In genomic region chr14:101225116-101225728, GRCh38 we compare ENCODE assay signal across 21 cellular contexts.
A peak's percentile ranks its signal among the peaks of the same experiment; 100 is the strongest.
DNase-seq lines count a peak whose midpoint lies in the region; ATAC-seq and TF ChIP-seq lines count a peak whose summit lies in the region.
"Had no signal": no experiment of that assay in that cellular context is flagged by ENCODE, and none has a peak within 500 bp of the region (broad histone marks: within the 10 kb centered on the region; RNA-seq: fewer than 3 reads in every experiment).

No MANE protein-coding gene starts in this region.

- no peaks in the 10 kb centered on the region for H3K9me3 Mint-ChIP-seq in chondrocyte (ENCODE audit: low read depth)
- no peaks in the 10 kb centered on the region for H3K9me3 Mint-ChIP-seq in activated T-helper 17 cell treated with anti-CD3 and anti-CD28 coated beads, Interleukin-2, amount 50 U/mL, for 72 hours
- H3K9me3 Mint-ChIP-seq: activated naive CD4-positive, alpha-beta T cell treated with anti-CD3 and anti-CD28 coated beads for 36 hours; dendritic cell treated with granulocyte-macrophage colony-stimulating factor and Interleukin-4, amounts not matched to agents 40 ng/mL and 50 ng/mL, for 4 days had no signal

- H3K27me3 Mint-ChIP-seq in chondrocyte (ENCODE audit: low read depth) = peaks cover 10% of the 10 kb centered on the region
- peaks cover 5% of the 10 kb centered on the region for H3K27me3 Mint-ChIP-seq in activated T-helper 17 cell treated with anti-CD3 and anti-CD28 coated beads, Interleukin-2, amount 50 U/mL, for 72 hours
- H3K27me3 Mint-ChIP-seq: dendritic cell treated with granulocyte-macrophage colony-stimulating factor and Interleukin-4, amounts not matched to agents 40 ng/mL and 50 ng/mL, for 4 days had no signal

- ATAC-seq in activated T-helper 17 cell treated with anti-CD3 and anti-CD28 coated beads, Interleukin-2, amount 50 U/mL, for 72 hours (replicated peaks) = no peak
- ATAC-seq: gastroesophageal sphincter had no signal

- no peak overlapping the region for H3K4me3 Mint-ChIP-seq in chondrocyte (ENCODE audit: unreplicated experiment)
- no peak overlapping the region for H3K4me3 Mint-ChIP-seq in activated T-helper 17 cell treated with anti-CD3 and anti-CD28 coated beads, Interleukin-2, amount 50 U/mL, for 72 hours
- H3K4me3 Mint-ChIP-seq: activated naive CD4-positive, alpha-beta T cell treated with anti-CD3 and anti-CD28 coated beads for 36 hours; dendritic cell treated with granulocyte-macrophage colony-stimulating factor and Interleukin-4, amounts not matched to agents 40 ng/mL and 50 ng/mL, for 4 days had no signal

- H3K36me3 Mint-ChIP-seq in chondrocyte (ENCODE audit: low read depth) = peaks cover 2% of the 10 kb centered on the region
- no peaks in the 10 kb centered on the region for H3K36me3 Mint-ChIP-seq in activated T-helper 17 cell treated with anti-CD3 and anti-CD28 coated beads, Interleukin-2, amount 50 U/mL, for 72 hours (ENCODE audit: low read depth)

- peaks cover 7% of the 10 kb centered on the region for H3K4me1 Mint-ChIP-seq in chondrocyte (ENCODE audit: low read depth)
- no peaks in the 10 kb centered on the region for H3K4me1 Mint-ChIP-seq in activated T-helper 17 cell treated with anti-CD3 and anti-CD28 coated beads, Interleukin-2, amount 50 U/mL, for 72 hours

- TF ChIP-seq CTCF in chondrocyte (IDR thresholded peaks at IDR 0.05) = peak; percentile 5

- DNase-seq in D341Med (ENCODE audit: low spot score) (peak; percentile 14), NCI-H1092 treated with DMSO at 0.1 percent for 48 hours (lab: John Stamatoyannopoulos, UW) (peak; percentile 35), chondrocyte (ENCODE audit: low spot score) (no peak), mesenteric fat pad (ENCODE audit: low spot score) (peak; percentile 82), GDM1 (lab: John Stamatoyannopoulos, UW) (no peak), NCI-H526 (lab: John Stamatoyannopoulos, UW) (no peak), NCI-H2081 treated with DMSO at 0.1 percent for 48 hours (lab: John Stamatoyannopoulos, UW) (no peak)
- DNase-seq: activated CD4-positive, alpha-beta T cell treated with anti-CD3 and anti-CD28 coated beads for 1 hour; activated naive CD4-positive, alpha-beta T cell treated with anti-CD3 and anti-CD28 coated beads for 36 hours; Karpas-422; left ventricle myocardium inferior; NCI-H1048; NCI-H526 treated with DMSO at 0.1 percent for 48 hours; PC-9; stimulated activated CD4-positive, alpha-beta T cell treated with anti-CD3 and anti-CD28 coated beads, Interleukin-4, amount 100 ng/mL, for 24 hours; substantia nigra; T-helper 9 cell; uterus had no signal

- no peak overlapping the region for H3K27ac Mint-ChIP-seq in chondrocyte (ENCODE audit: unreplicated experiment)
- H3K27ac Mint-ChIP-seq in activated T-helper 17 cell treated with anti-CD3 and anti-CD28 coated beads, Interleukin-2, amount 50 U/mL, for 72 hours = no peak overlapping the region
- H3K27ac Mint-ChIP-seq: activated naive CD4-positive, alpha-beta T cell treated with anti-CD3 and anti-CD28 coated beads for 36 hours; dendritic cell treated with granulocyte-macrophage colony-stimulating factor and Interleukin-4, amounts not matched to agents 40 ng/mL and 50 ng/mL, for 4 days had no signal

Comparison
In these comparisons a context has a peak if more than half of its experiments do, and no peak if none do; other contexts are left out.
1. DNase-seq: peak in D341Med (single experiment), NCI-H1092 treated with DMSO at 0.1 percent for 48 hours (single experiment) and mesenteric fat pad (single experiment); none in chondrocyte (single experiment), GDM1 (single experiment), NCI-H526 (0 of 2) and NCI-H2081 treated with DMSO at 0.1 percent for 48 hours (single experiment).